In genomic region chr10:103584216-103585010, GRCh38 we compare ENCODE assay signal across 8 cellular contexts.
DNase-seq lines count a peak whose midpoint lies in the region; ATAC-seq, FAIRE-seq and TF ChIP-seq lines count a peak whose summit lies in the region.

No MANE protein-coding gene starts in this region.

- peak overlapping the region in 1 of 2 donors; percentile 47 for H3K27ac ChIP-seq in esophagus (ENCODE audit: low read depth in 2 of 2, low read length in 1 of 2)

- FAIRE-seq in D721Med (lab: Jason Lieb, UNC), result no peak

- DNase-seq in GM19240 (ENCODE audit: insufficient read length, low spot score), result peak; percentile 29
- peak; percentile 27 to 31 for DNase-seq in activated CD4-positive, alpha-beta T cell treated with anti-CD3 and anti-CD28 coated beads, Interleukin-2, amount 50 U/mL, for 24 hours (ENCODE audit: low read depth in 1 of 2, low spot score in 1 of 2)
- no peak for DNase-seq in skeletal muscle cell (ENCODE audit: low read depth)
- no peak for DNase-seq in NCI-H446 (lab: John Stamatoyannopoulos, UW)
- no peak for DNase-seq in mesenteric fat pad (ENCODE audit: low spot score)
- DNase-seq in D721Med (ENCODE audit: insufficient read length, low spot score), result no peak

- no peaks in the 10 kb centered on the region for H3K36me3 ChIP-seq in esophagus (ENCODE audit: control insufficient read depth in 2 of 2, insufficient read depth in 2 of 2, low read length in 1 of 2)

- peaks cover 0 to 2% of the 10 kb centered on the region in 2 donors for H3K9me3 ChIP-seq in esophagus (ENCODE audit: control insufficient read depth in 2 of 2, insufficient read depth in 1 of 2, low read depth in 1 of 2, low read length in 1 of 2)

- H3K4me1 ChIP-seq in esophagus (ENCODE audit: control insufficient read depth in 2 of 2, insufficient read depth in 2 of 2, low read length in 1 of 2), result peaks cover 0 to 5% of the 10 kb centered on the region in 2 donors

- 12 to 16% methylated on average over 86 to 111 of the region's 111 CpGs for WGBS in esophagus, 2 donors

- no peak for TF ChIP-seq CTCF in D721Med (IDR thresholded peaks at IDR 0.05; ENCODE audit: insufficient read depth, missing control alignments)

- H3K27me3 ChIP-seq in esophagus (ENCODE audit: control insufficient read depth in 1 of 2, insufficient read depth in 2 of 2, low read length in 2 of 2), result no peaks in the 10 kb centered on the region

- ATAC-seq in GM18909 (IDR thresholded peaks at IDR 0.05; ENCODE audit: poor library complexity, unreplicated experiment), result no peak

- H3K4me3 ChIP-seq in esophagus (ENCODE audit: low read depth in 1 of 2, low read length in 2 of 2) (peak overlapping the region; percentile 52 to 56), skeletal muscle cell (ENCODE audit: low read depth, low read length) (peak overlapping the region; percentile 40)

Comparison
In these comparisons a context has a peak if more than half of its experiments do, and no peak if none do; other contexts are left out.
1. DNase-seq: peak in GM19240 (single experiment) and activated CD4-positive, alpha-beta T cell treated with anti-CD3 and anti-CD28 coated beads, Interleukin-2, amount 50 U/mL, for 24 hours (2 of 2); none in skeletal muscle cell (single experiment), NCI-H446 (0 of 2), mesenteric fat pad (single experiment) and D721Med (single experiment).